ENCODE assay signal across 17 cellular contexts in genomic region chr1:111789077-111789476, GRCh38. TPM values are rescaled to one million over a fixed set of nuclear protein-coding genes. Genes with fewer than 3 reads are reported as not detected.
DNase-seq lines count a peak whose midpoint lies in the region; ATAC-seq and TF ChIP-seq lines count a peak whose summit lies in the region.
"Had no signal": no experiment of that assay in that cellular context is flagged by ENCODE, and none has a peak within 500 bp of the region (broad histone marks: within the 10 kb centered on the region; RNA-seq: fewer than 3 reads in every experiment).

No MANE protein-coding gene starts in this region.

- H3K4me1 Mint-ChIP-seq in activated T-cell treated with anti-CD3 and anti-CD28 coated beads, Interleukin-2, amount 50 U/mL, for 4 hours (ENCODE audit: low read depth): no peaks in the 10 kb centered on the region
- H3K4me1 Mint-ChIP-seq: activated CD4-positive, alpha-beta memory T cell treated with anti-CD3 and anti-CD28 coated beads, Interleukin-2, amount 10 ng/mL, durations not matched to agents 7 days and 5 days; activated naive CD8-positive, alpha-beta T cell treated with anti-CD3 and anti-CD28 coated beads, Interleukin-2, amount 10 ng/mL, durations not matched to agents 7 days and 5 days had no signal

- H2AFZ ChIP-seq in GM23248: no peak overlapping the region

- H3K27ac ChIP-seq in GM23248 (peak overlapping the region; percentile 12; the same call in 1 of the 2 replicates), cingulate gyrus (ENCODE audit: low read depth, low read length) (peak overlapping the region; percentile 51), transverse colon (peak overlapping the region in 1 of 4 donors; percentile 24)
- H3K27ac ChIP-seq: cardiac muscle cell, prostate gland had no signal

- no peak overlapping the region for H3K4me3 ChIP-seq in GM23248
- H3K4me3 ChIP-seq in transverse colon: no peak overlapping the region
- H3K4me3 ChIP-seq: cardiac muscle cell, lung, prostate gland had no signal

- no peak for ATAC-seq in HG03521 (IDR thresholded peaks at IDR 0.05; ENCODE audit: unreplicated experiment)
- ATAC-seq in activated T-cell treated with anti-CD3 and anti-CD28 coated beads, Interleukin-2, amount 50 U/mL, for 4 hours: no peak
- ATAC-seq: natural killer cell had no signal

- no peak overlapping the region for H3K4me2 ChIP-seq in GM23248 (ENCODE audit: unreplicated experiment)

- H3K9ac ChIP-seq in GM23248: no peak overlapping the region

- H3K36me3 ChIP-seq in GM23248 (ENCODE audit: low read depth) (no peaks in the 10 kb centered on the region), transverse colon (no peaks in the 10 kb centered on the region)
- H3K36me3 ChIP-seq: cardiac muscle cell, prostate gland had no signal

- H3K36me3 Mint-ChIP-seq in activated T-cell treated with anti-CD3 and anti-CD28 coated beads, Interleukin-2, amount 50 U/mL, for 4 hours (ENCODE audit: insufficient read depth): no peaks in the 10 kb centered on the region
- H3K36me3 Mint-ChIP-seq: activated naive CD8-positive, alpha-beta T cell treated with anti-CD3 and anti-CD28 coated beads, Interleukin-2, amount 10 ng/mL, durations not matched to agents 7 days and 5 days; natural killer cell had no signal

- H3K4me1 ChIP-seq in GM23248 (ENCODE audit: insufficient read depth): no peaks in the 10 kb centered on the region
- no peaks in the 10 kb centered on the region for H3K4me1 ChIP-seq in transverse colon
- H3K4me1 ChIP-seq: prostate gland had no signal

- TF ChIP-seq CTCF in transverse colon (IDR thresholded peaks at IDR 0.05): no peak

- no peak for TF ChIP-seq EP300 in transverse colon (IDR thresholded peaks at IDR 0.05; ENCODE audit: low read depth)

- no peaks in the 10 kb centered on the region for H3K9me3 Mint-ChIP-seq in activated T-cell treated with anti-CD3 and anti-CD28 coated beads, Interleukin-2, amount 50 U/mL, for 4 hours
- H3K9me3 Mint-ChIP-seq: activated CD4-positive, alpha-beta memory T cell treated with anti-CD3 and anti-CD28 coated beads, Interleukin-2, amount 10 ng/mL, durations not matched to agents 7 days and 5 days; activated naive CD8-positive, alpha-beta T cell treated with anti-CD3 and anti-CD28 coated beads, Interleukin-2, amount 10 ng/mL, durations not matched to agents 7 days and 5 days; natural killer cell had no signal

- DNase-seq in AG20443 (ENCODE audit: low spot score) (peak; percentile 76), GM23248 (peak; percentile 56), renal cortical epithelial cell (ENCODE audit: low read depth) (peak; percentile 27), transverse colon (no peak)
- no peak for DNase-seq in activated T-cell treated with anti-CD3 and anti-CD28 coated beads, Interleukin-2, amount 50 U/mL, for 4 hours
- DNase-seq: activated CD4-positive, alpha-beta memory T cell treated with anti-CD3 and anti-CD28 coated beads, Interleukin-2, amount 10 ng/mL, durations not matched to agents 7 days and 5 days; activated naive CD8-positive, alpha-beta T cell treated with anti-CD3 and anti-CD28 coated beads, Interleukin-2, amount 10 ng/mL, durations not matched to agents 7 days and 5 days; activated T-cell treated with anti-CD3 and anti-CD28 coated beads, Interleukin-2, amount 50 U/mL, for 48 hours; foreskin melanocyte; natural killer cell; NCI-H1048; NCI-H2107 had no signal

- no peaks in the 10 kb centered on the region for H3F3A ChIP-seq in GM23248 (ENCODE audit: insufficient read depth)

- H4K20me1 ChIP-seq in GM23248 (ENCODE audit: insufficient read depth): no peaks in the 10 kb centered on the region

- TF ChIP-seq POLR2A in transverse colon (IDR thresholded peaks at IDR 0.05): no peak

- H3K79me2 ChIP-seq in GM23248 (ENCODE audit: insufficient read depth): no peaks in the 10 kb centered on the region

- no peaks in the 10 kb centered on the region for H3K9me3 ChIP-seq in GM23248 (ENCODE audit: low read depth)
- H3K9me3 ChIP-seq in transverse colon: no peaks in the 10 kb centered on the region
- H3K9me3 ChIP-seq: prostate gland had no signal

- no peak overlapping the region for H3K4me3 Mint-ChIP-seq in activated T-cell treated with anti-CD3 and anti-CD28 coated beads, Interleukin-2, amount 50 U/mL, for 4 hours
- H3K4me3 Mint-ChIP-seq: activated CD4-positive, alpha-beta memory T cell treated with anti-CD3 and anti-CD28 coated beads, Interleukin-2, amount 10 ng/mL, durations not matched to agents 7 days and 5 days; activated naive CD8-positive, alpha-beta T cell treated with anti-CD3 and anti-CD28 coated beads, Interleukin-2, amount 10 ng/mL, durations not matched to agents 7 days and 5 days; natural killer cell had no signal

- H3K27me3 Mint-ChIP-seq in activated T-cell treated with anti-CD3 and anti-CD28 coated beads, Interleukin-2, amount 50 U/mL, for 4 hours (ENCODE audit: low read depth): peaks cover 18% of the 10 kb centered on the region

- intact Hi-C loops in transverse colon (cut with DNase I; ENCODE audit: low total_unique reads): no loop called here

- H3K9me2 ChIP-seq in GM23248 (ENCODE audit: insufficient read depth): no peaks in the 10 kb centered on the region

- 17 to 20% methylated on average over 5 of the region's 5 CpGs for WGBS in GM23248 (ENCODE audit: low coverage in 1 of 2, low lambda C conversion rate in 2 of 2, missing lambda C conversion rate in 2 of 2), 2 experiments
- WGBS in transverse colon (ENCODE audit: low coverage in 1 of 2), 2 donors: 65% methylated on average over 4 to 5 of the region's 5 CpGs

- H3K27me3 ChIP-seq in GM23248 (replicated peaks; ENCODE audit: insufficient read depth): peaks cover 17% of the 10 kb centered on the region
- peaks cover 6% of the 10 kb centered on the region for H3K27me3 ChIP-seq in transverse colon

- in situ Hi-C loops in GM23248 (cut with MboI): no loop called here
- in situ Hi-C loops in transverse colon (cut with MboI; ENCODE audit: low pct_ligation_motif_present in 1 of 4, low pct_unique_long_range_greater_than_20kb in 1 of 4, low sequenced_read_pairs in 3 of 4): loop anchor here in 2 of 4 donors (25.0 kb wide), 2 partner anchors 548 to 552 kb away; partner anchors contain the start of gene CHI3L2 (in 1 of the 2)

RNA-seq across cellular contexts. Expression of gene DDX20, which starts 33.4 kb away (rescaled TPM):
- 20.1 and 24.2 TPM in 2 replicates for total RNA-seq in GM23248 (2014; rRNA removed; shearing (Covaris generic))
- polyA plus RNA-seq in GM23248 (2016; fragmentation: Nextera tagmentation; extraction: Ambion mirVana): 9.4 and 11.5 TPM in 2 replicates
- total RNA-seq in renal cortical epithelial cell: 20.9 and 26.7 TPM in 2 replicates
- 10 to 100 TPM; 22.0 to 26.0 (median 24.1) TPM for total RNA-seq in activated T-cell treated with anti-CD3 and anti-CD28 coated beads, Interleukin-2, amount 50 U/mL, for 4 hours
- 10 to 100 TPM in 2 of 4 donors, 1 to 10 TPM in 2; 7.1 to 17.1 (median 12.2) TPM for total RNA-seq in transverse colon

RNA-seq across cellular contexts. Expression of gene INKA2, which starts 49.9 kb away (rescaled TPM):
- 0.63 and 1.3 TPM in 2 replicates for total RNA-seq in GM23248 (2014; rRNA removed; shearing (Covaris generic))
- polyA plus RNA-seq in GM23248 (2016; fragmentation: Nextera tagmentation; extraction: Ambion mirVana): 1.2 and 1.3 TPM in 2 replicates
- total RNA-seq in renal cortical epithelial cell: 1.0 and 4.7 TPM in 2 replicates
- under 1 TPM; 0.25 to 0.82 (median 0.76) TPM for total RNA-seq in activated T-cell treated with anti-CD3 and anti-CD28 coated beads, Interleukin-2, amount 50 U/mL, for 4 hours
- total RNA-seq in transverse colon: 1 to 10 TPM in 2 of 4 donors, not detected in 2; 1.8 to 2.7 TPM

Comparison
In these comparisons a context has a peak if more than half of its experiments do, and no peak if none do; other contexts are left out.
1. DNase-seq: peak in AG20443 (single experiment), GM23248 (single experiment) and renal cortical epithelial cell (single experiment); none in activated T-cell treated with anti-CD3 and anti-CD28 coated beads, Interleukin-2, amount 50 U/mL, for 4 hours (single experiment) and transverse colon (single experiment).